Comparison of ENCODE assay signal across 21 cellular contexts in genomic region chr1:34749983-34750382, GRCh38. TPM values are rescaled to one million over a fixed set of nuclear protein-coding genes. Genes with fewer than 3 reads are reported as not detected.
A peak's percentile ranks its signal among the peaks of the same experiment; 100 is the strongest.
DNase-seq lines count a peak whose midpoint lies in the region; ATAC-seq, FAIRE-seq and TF ChIP-seq lines count a peak whose summit lies in the region.
"Had no signal": no experiment of that assay in that cellular context is flagged by ENCODE, and none has a peak within 500 bp of the region (broad histone marks: within the 10 kb centered on the region; RNA-seq: fewer than 3 reads in every experiment).

No MANE protein-coding gene starts in this region.

- H3K4me1 ChIP-seq in HUES48 (ENCODE audit: control insufficient read depth, insufficient read depth, low read length) (peaks cover 11% of the 10 kb centered on the region), astrocyte (ENCODE audit: insufficient read depth, low read length) (no peaks in the 10 kb centered on the region), left lung (no peaks in the 10 kb centered on the region)
- H3K4me1 ChIP-seq: A549 had no signal

- H3K4me1 Mint-ChIP-seq in astrocyte (ENCODE audit: low read depth, unreplicated experiment) (peaks cover 2% of the 10 kb centered on the region), chondrocyte (ENCODE audit: low read depth) (no peaks in the 10 kb centered on the region)
- H3K4me1 Mint-ChIP-seq: B cell, CD14-positive monocyte, IgD-negative memory B cell had no signal

- H3K9me3 ChIP-seq in HUES48 (ENCODE audit: control insufficient read depth, insufficient read depth, low read length) (no peaks in the 10 kb centered on the region), astrocyte (ENCODE audit: insufficient read depth, low read depth, low read length) (no peaks in the 10 kb centered on the region), left lung (no peaks in the 10 kb centered on the region)
- H3K9me3 ChIP-seq: A549 had no signal

- H3K27me3 ChIP-seq in HUES48 (ENCODE audit: control insufficient read depth, insufficient read depth, low read length) (no peaks in the 10 kb centered on the region), astrocyte (ENCODE audit: insufficient read depth, low read length) (peaks cover 2% of the 10 kb centered on the region), left lung (peaks cover 0 to 27% of the 10 kb centered on the region in 2 donors)

- no peak for FAIRE-seq in astrocyte (lab: Jason Lieb, UNC)
- FAIRE-seq: A549, HTR-8/SVneo had no signal

- H3K79me2 ChIP-seq in astrocyte (ENCODE audit: insufficient read depth, low read length) = no peaks in the 10 kb centered on the region

- ATAC-seq in left lung = no peak
- ATAC-seq: A549, HCT116, PC-3 had no signal

- peaks cover 11% of the 10 kb centered on the region for H3K9me3 Mint-ChIP-seq in astrocyte (ENCODE audit: unreplicated experiment)
- H3K9me3 Mint-ChIP-seq in chondrocyte (ENCODE audit: low read depth) = peaks cover 6% of the 10 kb centered on the region
- H3K9me3 Mint-ChIP-seq: CD14-positive monocyte had no signal

- peak overlapping the region; percentile 29 for H3K27ac Mint-ChIP-seq in astrocyte (ENCODE audit: unreplicated experiment)
- no peak overlapping the region for H3K27ac Mint-ChIP-seq in chondrocyte (ENCODE audit: unreplicated experiment)
- H3K27ac Mint-ChIP-seq: B cell, CD14-positive monocyte, IgD-negative memory B cell had no signal

- DNase-seq in astrocyte (ENCODE audit: low read depth) (no peak), iPS-NIHi11 (ENCODE audit: low spot score) (peak; percentile 34), renal cortical epithelial cell (ENCODE audit: low read depth) (peak; percentile 46), left lung (no peak), chondrocyte (ENCODE audit: low spot score) (no peak), inferior parietal cortex (ENCODE audit: extremely low spot score) (no peak)
- DNase-seq: GF-D8, NCI-H1694 treated with DMSO at 0.1 percent for 48 hours, NCI-H2081 treated with DMSO at 0.1 percent for 48 hours, NCI-H2171 treated with DMSO at 0.1 percent for 48 hours, NCI-H526 treated with DMSO at 0.1 percent for 48 hours, PC-3, RPMI8226, SHP77 had no signal

- H3K4me3 ChIP-seq in HUES48 (ENCODE audit: low read depth, low read length) = no peak overlapping the region
- no peak overlapping the region for H3K4me3 ChIP-seq in astrocyte (ENCODE audit: insufficient read depth, low read depth, low read length)
- no peak overlapping the region for H3K4me3 ChIP-seq in left lung
- H3K4me3 ChIP-seq: A549 had no signal

- H2AFZ ChIP-seq in astrocyte (ENCODE audit: low read depth, low read length) = no peak overlapping the region

- H3K36me3 Mint-ChIP-seq in astrocyte (ENCODE audit: low read depth, unreplicated experiment) = no peaks in the 10 kb centered on the region
- H3K36me3 Mint-ChIP-seq in chondrocyte (ENCODE audit: low read depth) = peaks cover 4% of the 10 kb centered on the region
- H3K36me3 Mint-ChIP-seq: CD14-positive monocyte, IgD-negative memory B cell had no signal

- no peaks in the 10 kb centered on the region for H3K36me3 ChIP-seq in HUES48 (ENCODE audit: control insufficient read depth, insufficient read depth, low read length)
- no peaks in the 10 kb centered on the region for H3K36me3 ChIP-seq in astrocyte (ENCODE audit: insufficient read depth, low read length)
- no peaks in the 10 kb centered on the region for H3K36me3 ChIP-seq in left lung

- H4K20me1 ChIP-seq in astrocyte (ENCODE audit: insufficient read depth, low read length) = no peaks in the 10 kb centered on the region

- TF ChIP-seq CTCF in astrocyte (IDR thresholded peaks at IDR 0.05; ENCODE audit: insufficient read depth, low read depth, low read length) (no peak), left lung (IDR thresholded peaks at IDR 0.05) (no peak), chondrocyte (IDR thresholded peaks at IDR 0.05) (no peak)

- H3K27ac ChIP-seq in HUES48 (ENCODE audit: low read depth, low read length) (peak overlapping the region; percentile 75), astrocyte (ENCODE audit: low read depth, low read length) (no peak overlapping the region), left lung (no peak overlapping the region)

- H3K4me2 ChIP-seq in astrocyte (ENCODE audit: low read length) = no peak overlapping the region
- H3K4me2 ChIP-seq: A549 had no signal

- intact Hi-C loops in left lung (cut with DNase I) = loop anchor here in 1 of 2 donors (10.0 kb wide), 1 partner anchor 285 kb away; no protein-coding TSS in a partner anchor

- H3K4me3 Mint-ChIP-seq in astrocyte (ENCODE audit: unreplicated experiment) (no peak overlapping the region), chondrocyte (ENCODE audit: unreplicated experiment) (no peak overlapping the region)
- H3K4me3 Mint-ChIP-seq: B cell, CD14-positive monocyte, IgD-negative memory B cell had no signal

- H3K9ac ChIP-seq in HUES48 (ENCODE audit: low read depth, low read length) (no peak overlapping the region), astrocyte (ENCODE audit: low read length) (no peak overlapping the region)

- H3K27me3 Mint-ChIP-seq in astrocyte (ENCODE audit: low read depth, unreplicated experiment) (peaks cover 35% of the 10 kb centered on the region), chondrocyte (ENCODE audit: low read depth) (peaks cover 44% of the 10 kb centered on the region)

RNA-seq across cellular contexts. Expression of gene GJB5, which starts 4.9 kb away (rescaled TPM):
- total RNA-seq in astrocyte (not detected in 2 replicates), renal cortical epithelial cell (0.20 and 1.0 TPM in 2 replicates), left lung (under 1 TPM in 1 of 2 donors, not detected in 1; 0.21 TPM), chondrocyte (not detected in 3 replicates)
- total RNA-seq: B cell had no signal

RNA-seq across cellular contexts. Expression of gene GJB4, which starts 9.6 kb away (rescaled TPM):
- total RNA-seq in astrocyte (not detected in 2 replicates), renal cortical epithelial cell (9.0 and 15.5 TPM in 2 replicates), left lung (not detected), chondrocyte (not detected in 3 replicates)
- total RNA-seq: B cell, PC-3 had no signal

RNA-seq across cellular contexts. Expression of gene GJB3, which starts 31.0 kb away (rescaled TPM):
- total RNA-seq in astrocyte (0.32 TPM in 1 of 2 replicates, not detected in the other), renal cortical epithelial cell (8.5 and 33.2 TPM in 2 replicates), left lung (1 to 10 TPM in 1 of 2 donors, under 1 TPM in 1; 0.68 to 2.0 TPM), chondrocyte (not detected in 3 replicates)
- total RNA-seq: B cell had no signal

RNA-seq across cellular contexts. Expression of gene GJA4, which starts 42.8 kb away (rescaled TPM):
- total RNA-seq in astrocyte (not detected in 2 replicates), renal cortical epithelial cell (not detected in 2 replicates), left lung (10 to 100 TPM; 21.1 to 26.1 TPM), chondrocyte (0.87 to 11.6 TPM (median 10.7 TPM) in 3 replicates)
- total RNA-seq: B cell, PC-3 had no signal

Comparison
In these comparisons a context has a peak if more than half of its experiments do, and no peak if none do; other contexts are left out.
1. DNase-seq: peak in iPS-NIHi11 (single experiment) and renal cortical epithelial cell (single experiment); none in astrocyte (single experiment), left lung (0 of 2), chondrocyte (single experiment) and inferior parietal cortex (single experiment).